ENCODE assay signal across 16 cellular contexts in the genomic region with DNA sequence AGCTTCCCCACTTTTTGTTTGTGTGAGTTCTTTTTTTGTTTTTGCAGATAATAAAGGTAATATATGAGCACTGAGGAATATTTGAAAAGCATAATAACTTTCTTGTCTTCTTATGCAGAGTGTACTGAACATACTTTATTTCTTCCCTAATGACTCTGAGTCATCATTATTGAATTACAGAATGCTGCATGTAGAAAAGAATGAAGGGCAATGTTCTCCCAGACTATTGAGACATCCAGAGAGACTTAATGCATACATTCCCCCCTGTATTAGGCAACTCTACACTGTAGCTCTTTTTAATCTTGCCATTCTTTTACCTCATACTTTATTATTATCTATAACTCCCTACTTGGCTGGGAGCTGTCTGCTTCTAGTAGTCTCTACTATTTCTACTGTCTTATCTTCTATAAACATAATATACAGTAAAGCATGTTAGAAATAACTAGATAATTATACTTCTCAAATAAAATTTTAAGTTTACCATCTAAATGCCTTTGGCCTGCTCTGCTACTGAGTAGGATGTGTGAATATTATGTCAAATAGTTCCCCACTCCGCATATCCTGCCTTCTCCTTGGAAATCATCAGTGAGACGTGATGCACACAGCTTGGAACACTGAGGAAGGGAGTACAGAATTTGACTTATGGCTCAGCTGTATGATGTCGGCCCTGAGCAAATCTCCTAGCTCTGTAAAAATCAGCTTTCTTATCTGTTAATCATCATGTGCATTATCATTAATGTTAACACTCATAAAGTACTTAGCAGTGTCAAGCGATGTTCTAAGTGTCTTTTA.
DNase-seq lines count a peak whose midpoint lies in the region; TF ChIP-seq lines count a peak whose summit lies in the region.
"Had no signal": no experiment of that assay in that cellular context is flagged by ENCODE, and none has a peak within 500 bp of the region (broad histone marks: within the 10 kb centered on the region; RNA-seq: fewer than 3 reads in every experiment).

No MANE protein-coding gene starts in this region.

- H3K9me3 Mint-ChIP-seq in Calu3 (ENCODE audit: low read depth, unreplicated experiment) = no peaks in the 10 kb centered on the region

- TF ChIP-seq CTCF in Calu3 (IDR thresholded peaks at IDR 0.05; ENCODE audit: unreplicated experiment) (no peak), epithelial cell of proximal tubule (conservative IDR thresholded peaks at IDR 0.05; ENCODE audit: low read depth, low read length) (no peak), esophagus squamous epithelium (IDR thresholded peaks at IDR 0.05) (no peak)

- H3K4me1 ChIP-seq in esophagus squamous epithelium = peaks cover 0 to 10% (median 0%) of the 10 kb centered on the region in 3 donors
- H3K4me1 ChIP-seq: BLaER1 treated with 17β-estradiol and CSF1 and Interleukin-3, amounts not matched to agents 10 nM and 100 nM; prostate gland had no signal

- peaks cover 0 to 6% (median 0%) of the 10 kb centered on the region in 3 donors for H3K9me3 ChIP-seq in esophagus squamous epithelium
- H3K9me3 ChIP-seq: prostate gland had no signal

- no peak for TF ChIP-seq POLR2A in esophagus squamous epithelium (IDR thresholded peaks at IDR 0.05)

- intact Hi-C loops in Calu3 (cut with micrococcal nuclease; ENCODE audit: unreplicated experiment) (no loop called here), esophagus squamous epithelium (cut with DNase I) (no loop called here), head of caudate nucleus (cut with DNase I) (no loop called here)

- no peaks in the 10 kb centered on the region for H3K27me3 Mint-ChIP-seq in Calu3 (ENCODE audit: unreplicated experiment)
- H3K27me3 Mint-ChIP-seq: activated CD4-positive, alpha-beta T cell treated with anti-CD3 and anti-CD28 coated beads for 36 hours; activated naive CD8-positive, alpha-beta T cell had no signal

- no peaks in the 10 kb centered on the region for H3K27me3 ChIP-seq in esophagus squamous epithelium
- H3K27me3 ChIP-seq: BLaER1 treated with 17β-estradiol and CSF1 and Interleukin-3, amounts not matched to agents 10 nM and 100 nM had no signal

- peaks cover 34% of the 10 kb centered on the region for H3K4me1 Mint-ChIP-seq in Calu3 (ENCODE audit: low read depth, unreplicated experiment)
- H3K4me1 Mint-ChIP-seq: activated CD4-positive, alpha-beta T cell treated with anti-CD3 and anti-CD28 coated beads for 36 hours had no signal

- H3K4me3 Mint-ChIP-seq in Calu3 (ENCODE audit: low read depth, unreplicated experiment) = no peak overlapping the region
- H3K4me3 Mint-ChIP-seq: activated CD4-positive, alpha-beta T cell treated with anti-CD3 and anti-CD28 coated beads for 36 hours; activated naive CD8-positive, alpha-beta T cell; T-helper 1 cell treated with Interleukin-12 subunit alpha and Interleukin-12 subunit beta and Interleukin-4 antibody, amounts not matched to agents 30 μg/mL and 1 μg/mL, for 36 hours had no signal

- BruUV-seq in Calu3 (replicated peaks; lab: Mats Ljungman, UMichigan) = no TSS peak

- DNase-seq in Calu3 = no peak
- peak; percentile 10 for DNase-seq in SK-N-DZ (ENCODE audit: low spot score)
- DNase-seq in epithelial cell of proximal tubule (ENCODE audit: low read depth) = peak; percentile 30
- DNase-seq in non-pigmented ciliary epithelial cell (ENCODE audit: low read depth) = peak; percentile 64
- no peak for DNase-seq in esophagus squamous epithelium (lab: John Stamatoyannopoulos, UW)
- DNase-seq in activated T-cell treated with anti-CD3 and anti-CD28 coated beads, Interleukin-2, amount 50 U/mL, for 48 hours = no peak
- DNase-seq in ACHN = no peak
- DNase-seq in head of caudate nucleus = no peak
- DNase-seq: activated CD4-positive, alpha-beta T cell treated with anti-CD3 and anti-CD28 coated beads for 36 hours; DMS79; NCI-H446 treated with DMSO at 0.1 percent for 48 hours had no signal

- in situ Hi-C loops in ACHN (cut with HindIII; ENCODE audit: low pct_ligation_motif_present, low pct_unique_long_range_greater_than_20kb, low sequenced_read_pairs) = no loop called here

- no peaks in the 10 kb centered on the region for H3K36me3 Mint-ChIP-seq in Calu3 (ENCODE audit: insufficient read depth, unreplicated experiment)
- H3K36me3 Mint-ChIP-seq: activated naive CD8-positive, alpha-beta T cell had no signal

- H3K36me3 ChIP-seq in esophagus squamous epithelium = no peaks in the 10 kb centered on the region
- H3K36me3 ChIP-seq: BLaER1 treated with 17β-estradiol and CSF1 and Interleukin-3, amounts not matched to agents 10 nM and 100 nM; prostate gland had no signal

- WGBS in esophagus squamous epithelium, 2 donors = 72 to 73% methylated on average over 4 of the region's 4 CpGs

- CTCF ChIA-PET in Calu3 (lab: Charles Lee) = interaction anchor here (1.0 to 1.2 kb wide), 2 partner anchors 15 to 16 kb away, joined by 3 read pairs; no protein-coding TSS in a partner anchor

- no peak overlapping the region for H3K4me3 ChIP-seq in epithelial cell of proximal tubule (ENCODE audit: low read depth, low read length)
- H3K4me3 ChIP-seq in esophagus squamous epithelium = no peak overlapping the region
- H3K4me3 ChIP-seq: BLaER1 treated with 17β-estradiol and CSF1 and Interleukin-3, amounts not matched to agents 10 nM and 100 nM; coronary artery; prostate gland had no signal

- peak overlapping the region; percentile 20 for H3K27ac Mint-ChIP-seq in Calu3 (ENCODE audit: unreplicated experiment)
- H3K27ac Mint-ChIP-seq: activated CD4-positive, alpha-beta T cell treated with anti-CD3 and anti-CD28 coated beads for 36 hours; activated naive CD8-positive, alpha-beta T cell; T-helper 1 cell treated with Interleukin-12 subunit alpha and Interleukin-12 subunit beta and Interleukin-4 antibody, amounts not matched to agents 30 μg/mL and 1 μg/mL, for 36 hours had no signal

- H3K27ac ChIP-seq in esophagus squamous epithelium = no peak overlapping the region
- H3K27ac ChIP-seq: BLaER1 treated with 17β-estradiol and CSF1 and Interleukin-3, amounts not matched to agents 10 nM and 100 nM; coronary artery; prostate gland had no signal

Comparison
In these comparisons a context has a peak if more than half of its experiments do, and no peak if none do; other contexts are left out.
1. DNase-seq: peak in SK-N-DZ (single experiment), epithelial cell of proximal tubule (single experiment) and non-pigmented ciliary epithelial cell (single experiment); none in Calu3 (single experiment), esophagus squamous epithelium (single experiment), activated T-cell treated with anti-CD3 and anti-CD28 coated beads, Interleukin-2, amount 50 U/mL, for 48 hours (0 of 2), ACHN (single experiment) and head of caudate nucleus (0 of 42).